Comparison of ENCODE assay signal across 8 cellular contexts in the genomic region with DNA sequence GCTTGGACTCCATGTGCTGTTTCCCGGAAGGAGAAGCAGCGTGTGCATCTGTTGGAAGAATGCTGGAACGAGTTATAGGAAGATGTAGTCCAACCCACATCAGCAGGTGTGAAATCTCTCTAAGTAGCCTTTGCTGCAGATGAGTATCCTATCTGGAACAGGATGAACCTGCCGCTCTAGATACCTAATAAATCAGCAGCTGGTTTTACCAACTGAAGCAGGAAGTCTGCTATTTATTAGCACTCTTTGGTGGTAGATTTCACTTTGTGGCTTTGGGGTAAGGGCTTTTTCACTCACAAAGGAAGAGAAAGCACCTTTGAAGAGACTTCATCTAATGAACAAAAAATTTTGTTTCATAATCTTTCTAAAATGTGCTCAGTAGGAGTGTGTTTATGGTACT.
DNase-seq lines count a peak whose midpoint lies in the region; ATAC-seq, FAIRE-seq and TF ChIP-seq lines count a peak whose summit lies in the region.

No MANE protein-coding gene starts in this region.

- H4K12ac ChIP-seq in trophoblast cell (ENCODE audit: low read depth, low read length), result no peak overlapping the region

- H2BK5ac ChIP-seq in trophoblast cell (ENCODE audit: low read depth, low read length, poor library complexity), result no peak overlapping the region

- H3K27ac ChIP-seq in trophoblast cell (ENCODE audit: low read depth, low read length) (no peak overlapping the region), pancreas (no peak overlapping the region), tibial artery (no peak overlapping the region)

- H2BK120ac ChIP-seq in trophoblast cell (ENCODE audit: insufficient read depth, low read length, poor library complexity), result no peak overlapping the region

- no peak overlapping the region for H3K4me3 ChIP-seq in trophoblast cell (ENCODE audit: low read depth, low read length)
- H3K4me3 ChIP-seq in pancreas, result no peak overlapping the region
- no peak overlapping the region for H3K4me3 ChIP-seq in tibial artery

- TF ChIP-seq CTCF in pancreas (IDR thresholded peaks at IDR 0.05) (no peak), tibial artery (IDR thresholded peaks at IDR 0.05) (no peak)

- no peak overlapping the region for H3K23ac ChIP-seq in trophoblast cell (ENCODE audit: low read length)

- no peak for DNase-seq in activated CD4-positive, CD25-positive, alpha-beta regulatory T cell (lab: John Stamatoyannopoulos, UW)
- peak; percentile 13 to 76 (median 44) for DNase-seq in NCI-H1417 (lab: John Stamatoyannopoulos, UW)
- peak; percentile 65 to 79 for DNase-seq in trophoblast cell
- no peak for DNase-seq in pancreas
- no peak for DNase-seq in tibial artery
- no peak for DNase-seq in GOT3 (lab: John Stamatoyannopoulos, UW)

- peaks cover 0 to 7% of the 10 kb centered on the region in 2 experiments for H3K4me1 ChIP-seq in trophoblast cell (ENCODE audit: control insufficient read depth in 1 of 2, insufficient read depth in 2 of 2, low read length in 2 of 2)
- peaks cover 0 to under 1% (median 0%) of the 10 kb centered on the region in 3 donors for H3K4me1 ChIP-seq in pancreas
- H3K4me1 ChIP-seq in tibial artery, result no peaks in the 10 kb centered on the region

- no peaks in the 10 kb centered on the region for H3K79me1 ChIP-seq in trophoblast cell (ENCODE audit: low read length)

- peak overlapping the region; percentile 2 for H3K9ac ChIP-seq in trophoblast cell (ENCODE audit: low read length)

- H2AK5ac ChIP-seq in trophoblast cell (ENCODE audit: low read length), result no peak overlapping the region

- H4K91ac ChIP-seq in trophoblast cell (ENCODE audit: low read depth, low read length), result no peak overlapping the region

- H4K8ac ChIP-seq in trophoblast cell (ENCODE audit: low read depth, low read length), result no peak overlapping the region

- H2AFZ ChIP-seq in trophoblast cell (ENCODE audit: insufficient read depth, low read length, poor library complexity), result no peak overlapping the region

- WGBS in trophoblast cell (ENCODE audit: extremely low coverage, insufficient coverage, insufficient read length), result no CpG with 5 or more reads among the region's 4 CpGs
- 79 to 85% methylated on average over 4 of the region's 4 CpGs for WGBS in pancreas, 2 donors

- H3K79me2 ChIP-seq in trophoblast cell (ENCODE audit: control insufficient read depth, insufficient read depth, low read length, poor library complexity), result no peaks in the 10 kb centered on the region

- no peak for FAIRE-seq in pancreas (lab: Jason Lieb, UNC)

- no peaks in the 10 kb centered on the region for H3K9me3 ChIP-seq in trophoblast cell (ENCODE audit: insufficient read depth, low read depth, low read length)
- H3K9me3 ChIP-seq in pancreas, result no peaks in the 10 kb centered on the region
- no peaks in the 10 kb centered on the region for H3K9me3 ChIP-seq in tibial artery

- H3K36me3 ChIP-seq in trophoblast cell (ENCODE audit: control insufficient read depth in 1 of 2, insufficient read depth in 2 of 2, low read length in 2 of 2), result no peaks in the 10 kb centered on the region
- H3K36me3 ChIP-seq in pancreas, result peaks cover 0 to 14% (median 0%) of the 10 kb centered on the region in 3 donors
- peaks cover 0 to 33% (median 0%) of the 10 kb centered on the region in 3 donors for H3K36me3 ChIP-seq in tibial artery

- H3K27me3 ChIP-seq in trophoblast cell (ENCODE audit: insufficient read depth, low read length), result no peaks in the 10 kb centered on the region
- no peaks in the 10 kb centered on the region for H3K27me3 ChIP-seq in pancreas
- no peaks in the 10 kb centered on the region for H3K27me3 ChIP-seq in tibial artery

- H3K14ac ChIP-seq in trophoblast cell (ENCODE audit: low read length), result no peak overlapping the region

- no peak overlapping the region for H3K4me2 ChIP-seq in trophoblast cell (ENCODE audit: low read length)

- ATAC-seq in activated CD4-positive, CD25-positive, alpha-beta regulatory T cell treated with anti-CD3 and anti-CD28 coated beads, Interleukin-2, amount 50 U/mL, for 24 hours, result peak; percentile 47 to 58
- ATAC-seq in HG02610 (IDR thresholded peaks at IDR 0.05; ENCODE audit: unreplicated experiment) (peak; percentile 92), pancreas (no peak)

- no peak overlapping the region for H2BK12ac ChIP-seq in trophoblast cell (ENCODE audit: low read length)

- H3K18ac ChIP-seq in trophoblast cell (ENCODE audit: low read length), result no peak overlapping the region

- no peak overlapping the region for H3K4ac ChIP-seq in trophoblast cell (ENCODE audit: low read depth, low read length)

- intact Hi-C loops in pancreas (cut with DNase I) (no loop called here), tibial artery (cut with DNase I; ENCODE audit: low total_unique reads) (no loop called here)

Comparison
In these comparisons a context has a peak if more than half of its experiments do, and no peak if none do; other contexts are left out.
1. ATAC-seq: peak in activated CD4-positive, CD25-positive, alpha-beta regulatory T cell treated with anti-CD3 and anti-CD28 coated beads, Interleukin-2, amount 50 U/mL, for 24 hours (2 of 2) and HG02610 (single experiment); none in pancreas (0 of 4).
2. DNase-seq: peak in NCI-H1417 (3 of 3) and trophoblast cell (2 of 2); none in activated CD4-positive, CD25-positive, alpha-beta regulatory T cell (0 of 4), pancreas (0 of 6), tibial artery (0 of 2) and GOT3 (single experiment).